In the genomic region with DNA sequence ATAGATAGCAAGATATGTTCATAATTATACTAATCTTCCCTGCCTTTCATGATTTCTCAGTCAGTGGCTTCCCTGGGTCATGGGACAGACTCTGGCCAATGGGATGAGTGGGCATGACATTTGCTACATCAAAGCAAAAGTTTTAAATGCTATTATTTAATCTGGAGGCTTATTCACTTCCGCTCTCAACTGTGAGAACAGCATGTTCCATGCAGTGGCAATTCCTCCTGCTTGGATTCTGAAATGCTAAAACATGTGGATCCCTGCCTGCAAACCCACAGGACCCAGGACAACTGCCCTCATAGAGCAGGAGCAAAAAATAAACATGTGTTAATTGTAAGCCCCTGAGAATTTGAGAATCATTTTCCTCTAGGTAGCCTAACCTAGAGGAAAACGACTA, we compare ENCODE assay signal across 20 cellular contexts.
DNase-seq lines count a peak whose midpoint lies in the region; FAIRE-seq and TF ChIP-seq lines count a peak whose summit lies in the region.
"Had no signal": no experiment of that assay in that cellular context is flagged by ENCODE, and none has a peak within 500 bp of the region (broad histone marks: within the 10 kb centered on the region; RNA-seq: fewer than 3 reads in every experiment).

No MANE protein-coding gene starts in this region.

- H2BK120ac ChIP-seq in neuronal stem cell (ENCODE audit: low read depth, low read length), result no peak overlapping the region

- no peak overlapping the region for H3K4ac ChIP-seq in neuronal stem cell (ENCODE audit: low read length)

- H2BK15ac ChIP-seq in neuronal stem cell (ENCODE audit: low read length), result no peak overlapping the region

- H2BK12ac ChIP-seq in neuronal stem cell (ENCODE audit: low read length), result no peak overlapping the region

- H3K27me3 ChIP-seq in neuronal stem cell (ENCODE audit: control insufficient read depth in 3 of 3, insufficient read depth in 3 of 3, low read depth in 1 of 3, low read length in 3 of 3), result no peaks in the 10 kb centered on the region
- H3K27me3 ChIP-seq: Peyer's patch had no signal

- no peak overlapping the region for H3K4me2 ChIP-seq in neuronal stem cell (ENCODE audit: insufficient read depth, low read length, poor library complexity, severe bottlenecking)

- no peak overlapping the region for H2BK5ac ChIP-seq in neuronal stem cell (ENCODE audit: low read length)

- no CpG with 5 or more reads among the region's 2 CpGs for WGBS in neuronal stem cell (ENCODE audit: extremely low coverage in 2 of 2, insufficient read length in 2 of 2, insufficient replicate concordance in 1 of 2), 2 donors

- DNase-seq in HT1080 (ENCODE audit: low read depth) (peak; percentile 34), astrocyte of the spinal cord (ENCODE audit: low read depth, low spot score) (peak; percentile 44), iris pigment epithelial cell (ENCODE audit: low read depth) (peak; percentile 39), smooth muscle cell of the brain vasculature (ENCODE audit: low read depth, low spot score) (peak; percentile 31), H54 (ENCODE audit: insufficient read length, low spot score) (no peak), neuronal stem cell (ENCODE audit: low spot score) (no peak)
- no peak for DNase-seq in effector CD4-positive, alpha-beta T cell
- DNase-seq: CD4-positive, CD25-positive, alpha-beta regulatory T cell; COR-L47; DMS79; Kasumi-1; MM.1S; NCI-H1048; NCI-H1436; NCI-H187 treated with DMSO at 0.1 percent for 48 hours; NCI-H226; NCI-H524; NCI-H774; NK-92 treated with Interleukin-12 subunit alpha and Interleukin-12 subunit beta, amount 100 ng/mL, for 24 hours; Peyer's patch had no signal

- H2AFZ ChIP-seq in neuronal stem cell (ENCODE audit: low read length), result no peak overlapping the region

- H3K23ac ChIP-seq in neuronal stem cell (ENCODE audit: low read depth, low read length, poor library complexity), result no peak overlapping the region

- no peak overlapping the region for H3K27ac ChIP-seq in neuronal stem cell (replicated peaks; ENCODE audit: low read length)
- H3K27ac ChIP-seq: Peyer's patch had no signal

- no peak overlapping the region for H4K91ac ChIP-seq in neuronal stem cell (ENCODE audit: low read depth, low read length, poor library complexity)

- in situ Hi-C loops in astrocyte of the spinal cord (cut with HindIII; ENCODE audit: low sequenced_read_pairs), result no loop called here

- no peak for TF ChIP-seq CTCF in astrocyte of the spinal cord (IDR thresholded peaks at IDR 0.05; ENCODE audit: low read depth, low read length)

- no peak overlapping the region for H4K8ac ChIP-seq in neuronal stem cell (ENCODE audit: low read depth, low read length)

- no peak for TF ChIP-seq POLR2A in H54 (IDR thresholded peaks at IDR 0.05; ENCODE audit: low read depth, low read length)

- no peaks in the 10 kb centered on the region for H3K79me1 ChIP-seq in neuronal stem cell (ENCODE audit: low read depth, low read length)

- H3K9ac ChIP-seq in neuronal stem cell (ENCODE audit: low read depth, low read length, poor library complexity), result no peak overlapping the region

- H3K14ac ChIP-seq in neuronal stem cell (ENCODE audit: low read length), result no peak overlapping the region

- no peak overlapping the region for H3K18ac ChIP-seq in neuronal stem cell (ENCODE audit: low read length)

- no peaks in the 10 kb centered on the region for H3K36me3 ChIP-seq in neuronal stem cell (replicated peaks in 1 of 2; ENCODE audit: control insufficient read depth in 2 of 2, insufficient read depth in 2 of 2, low read length in 2 of 2)
- H3K36me3 ChIP-seq: Peyer's patch had no signal

- no peak for FAIRE-seq in H54 (lab: Jason Lieb, UNC)

- H3K4me3 ChIP-seq in astrocyte of the spinal cord (ENCODE audit: low read depth, low read length) (no peak overlapping the region), neuronal stem cell (ENCODE audit: low read length in 2 of 2) (no peak overlapping the region)
- H3K4me3 ChIP-seq: Peyer's patch had no signal

- no peak overlapping the region for H2AK5ac ChIP-seq in neuronal stem cell (ENCODE audit: low read depth, low read length)

- no peaks in the 10 kb centered on the region for H3K9me3 ChIP-seq in neuronal stem cell (replicated peaks in 1 of 2; ENCODE audit: control insufficient read depth in 2 of 2, insufficient read depth in 1 of 2, low read depth in 1 of 2, low read length in 2 of 2)
- H3K9me3 ChIP-seq: Peyer's patch had no signal

- H3K4me1 ChIP-seq in neuronal stem cell (ENCODE audit: control insufficient read depth in 2 of 2, insufficient read depth in 1 of 2, low read depth in 1 of 2, low read length in 2 of 2), result no peaks in the 10 kb centered on the region
- H3K4me1 ChIP-seq: Peyer's patch had no signal

Comparison
In these comparisons a context has a peak if more than half of its experiments do, and no peak if none do; other contexts are left out.
1. DNase-seq: peak in HT1080 (single experiment), astrocyte of the spinal cord (single experiment), iris pigment epithelial cell (single experiment) and smooth muscle cell of the brain vasculature (single experiment); none in H54 (single experiment), neuronal stem cell (single experiment) and effector CD4-positive, alpha-beta T cell (single experiment).